In genomic region chr6:13419422-13419821, GRCh38 we compare ENCODE assay signal across 24 cellular contexts.
A peak's percentile ranks its signal among the peaks of the same experiment; 100 is the strongest.
DNase-seq lines count a peak whose midpoint lies in the region; ATAC-seq and TF ChIP-seq lines count a peak whose summit lies in the region.
"Had no signal": no experiment of that assay in that cellular context is flagged by ENCODE, and none has a peak within 500 bp of the region (broad histone marks: within the 10 kb centered on the region; RNA-seq: fewer than 3 reads in every experiment).

No MANE protein-coding gene starts in this region.

- no peaks in the 10 kb centered on the region for H3K27me3 ChIP-seq in BLaER1
- H3K27me3 ChIP-seq in OCI-LY1 (ENCODE audit: insufficient read depth, low read length) = no peaks in the 10 kb centered on the region
- no peaks in the 10 kb centered on the region for H3K27me3 ChIP-seq in trophoblast cell (ENCODE audit: insufficient read depth, low read length)
- no peaks in the 10 kb centered on the region for H3K27me3 ChIP-seq in effector memory CD4-positive, alpha-beta T cell (replicated peaks; ENCODE audit: control insufficient read depth, insufficient read depth, low read length, poor library complexity, severe bottlenecking)
- H3K27me3 ChIP-seq: neutrophil, spleen had no signal

- H3K4me2 ChIP-seq in BLaER1 (peak overlapping the region; percentile 84), OCI-LY1 (ENCODE audit: low read length) (peak overlapping the region; percentile 22; the same call in 1 of the 2 replicates), trophoblast cell (ENCODE audit: low read length) (no peak overlapping the region)
- H3K4me2 ChIP-seq: KMS-11 had no signal

- H3K4me3 Mint-ChIP-seq in endothelial cell (ENCODE audit: unreplicated experiment) = peak overlapping the region; percentile 81
- H3K4me3 Mint-ChIP-seq in activated T-cell treated with anti-CD3 and anti-CD28 coated beads, Interleukin-2, amount 50 U/mL, for 4 hours = no peak overlapping the region
- H3K4me3 Mint-ChIP-seq: CD4-positive, alpha-beta T cell had no signal

- H3K79me1 ChIP-seq in trophoblast cell (ENCODE audit: low read length) = peaks cover 15% of the 10 kb centered on the region

- H2BK120ac ChIP-seq in trophoblast cell (ENCODE audit: insufficient read depth, low read length, poor library complexity) = no peak overlapping the region

- H3K27ac ChIP-seq in BLaER1 (peak overlapping the region; percentile 24; the same call in 1 of the 2 replicates), OCI-LY1 (ENCODE audit: low read depth, low read length, poor library complexity, severe bottlenecking) (no peak overlapping the region), trophoblast cell (ENCODE audit: low read depth, low read length) (no peak overlapping the region)
- H3K27ac ChIP-seq in effector memory CD4-positive, alpha-beta T cell (ENCODE audit: insufficient read depth, low read length, poor library complexity, severe bottlenecking) = no peak overlapping the region
- H3K27ac ChIP-seq: KMS-11, neutrophil had no signal

- peak overlapping the region; percentile 6 for H4K8ac ChIP-seq in trophoblast cell (ENCODE audit: low read depth, low read length)

- no peaks in the 10 kb centered on the region for H3K79me2 ChIP-seq in OCI-LY1 (ENCODE audit: insufficient read depth, low read length)
- H3K79me2 ChIP-seq in trophoblast cell (ENCODE audit: control insufficient read depth, insufficient read depth, low read length, poor library complexity) = peaks cover 2% of the 10 kb centered on the region

- WGBS in trophoblast cell (ENCODE audit: extremely low coverage, insufficient coverage, insufficient read length) = no CpG with 5 or more reads among the region's 16 CpGs

- H4K20me1 ChIP-seq in BLaER1 = peaks cover 22% of the 10 kb centered on the region; the same call in 1 of the 2 replicates
- no peaks in the 10 kb centered on the region for H4K20me1 ChIP-seq in OCI-LY1 (ENCODE audit: insufficient read depth, low read length)

- H3K4ac ChIP-seq in trophoblast cell (ENCODE audit: low read depth, low read length) = peak overlapping the region; percentile 47

- peaks cover 17% of the 10 kb centered on the region for H3K27me3 Mint-ChIP-seq in endothelial cell (ENCODE audit: unreplicated experiment)
- no peaks in the 10 kb centered on the region for H3K27me3 Mint-ChIP-seq in activated T-cell treated with anti-CD3 and anti-CD28 coated beads, Interleukin-2, amount 50 U/mL, for 4 hours (ENCODE audit: low read depth)
- H3K27me3 Mint-ChIP-seq: CD4-positive, alpha-beta T cell had no signal

- H4K12ac ChIP-seq in trophoblast cell (ENCODE audit: low read depth, low read length) = no peak overlapping the region

- peaks cover 91% of the 10 kb centered on the region for H3K4me1 Mint-ChIP-seq in endothelial cell (ENCODE audit: unreplicated experiment)
- H3K4me1 Mint-ChIP-seq in activated T-cell treated with anti-CD3 and anti-CD28 coated beads, Interleukin-2, amount 50 U/mL, for 4 hours (ENCODE audit: low read depth) = peaks cover 23% of the 10 kb centered on the region

- H2BK12ac ChIP-seq in trophoblast cell (ENCODE audit: low read length) = peak overlapping the region; percentile 15

- no peak for TF ChIP-seq CTCF in OCI-LY1 (IDR thresholded peaks at IDR 0.05; ENCODE audit: low read length)
- TF ChIP-seq CTCF in endothelial cell (IDR thresholded peaks at IDR 0.05; ENCODE audit: unreplicated experiment) = no peak

- H3K14ac ChIP-seq in trophoblast cell (ENCODE audit: low read length) = peak overlapping the region; percentile 33

- H3K9me3 Mint-ChIP-seq in endothelial cell (ENCODE audit: unreplicated experiment) = no peaks in the 10 kb centered on the region
- H3K9me3 Mint-ChIP-seq in activated T-cell treated with anti-CD3 and anti-CD28 coated beads, Interleukin-2, amount 50 U/mL, for 4 hours = no peaks in the 10 kb centered on the region
- H3K9me3 Mint-ChIP-seq: CD4-positive, alpha-beta T cell had no signal

- DNase-seq in endothelial cell (ENCODE audit: low spot score) (no peak), trophoblast cell (no peak), NCI-H2227 (lab: John Stamatoyannopoulos, UW; ENCODE audit: unreplicated experiment) (no peak)
- no peak for DNase-seq in activated T-cell treated with anti-CD3 and anti-CD28 coated beads, Interleukin-2, amount 50 U/mL, for 4 hours
- DNase-seq in effector memory CD4-positive, alpha-beta T cell = no peak
- DNase-seq: ACHN; activated CD4-positive, alpha-beta T cell treated with anti-CD3 and anti-CD28 coated beads for 48 hours; CD4-positive, alpha-beta T cell; DMS53; erythroblast; left cardiac atrium; MV-4-11; NCI-H1694; OCI-M1; SHP77; spleen; stimulated activated CD4-positive, alpha-beta T cell treated with anti-CD3 and anti-CD28 coated beads, Interleukin-4, amount 100 ng/mL, for 24 hours; T-helper 1 cell had no signal

- H3K4me3 ChIP-seq in BLaER1 = peak overlapping the region; percentile 51
- no peak overlapping the region for H3K4me3 ChIP-seq in OCI-LY1 (ENCODE audit: low read depth, low read length, poor library complexity, severe bottlenecking)
- no peak overlapping the region for H3K4me3 ChIP-seq in trophoblast cell (ENCODE audit: low read depth, low read length)
- no peak overlapping the region for H3K4me3 ChIP-seq in effector memory CD4-positive, alpha-beta T cell (ENCODE audit: insufficient read depth, low read depth, low read length, poor library complexity, severe bottlenecking)
- H3K4me3 ChIP-seq: HAP-1 had no signal

- H3K18ac ChIP-seq in trophoblast cell (ENCODE audit: low read length) = peak overlapping the region; percentile 38

- peak overlapping the region; percentile 75 for H4K91ac ChIP-seq in trophoblast cell (ENCODE audit: low read depth, low read length)

- peak overlapping the region; percentile 100 for H3K27ac Mint-ChIP-seq in endothelial cell (ENCODE audit: unreplicated experiment)
- H3K27ac Mint-ChIP-seq: CD4-positive, alpha-beta T cell had no signal

- peaks cover 49% of the 10 kb centered on the region for H3K4me1 ChIP-seq in BLaER1
- peaks cover 36% of the 10 kb centered on the region for H3K4me1 ChIP-seq in OCI-LY1 (ENCODE audit: insufficient read depth, low read length, severe bottlenecking)
- H3K4me1 ChIP-seq in trophoblast cell (ENCODE audit: control insufficient read depth in 1 of 2, insufficient read depth in 2 of 2, low read length in 2 of 2) = peaks cover 22 to 23% of the 10 kb centered on the region in 2 experiments
- H3K4me1 ChIP-seq in effector memory CD4-positive, alpha-beta T cell (ENCODE audit: control insufficient read depth, insufficient read depth, low read length, poor library complexity, severe bottlenecking) = no peaks in the 10 kb centered on the region
- H3K4me1 ChIP-seq: HAP-1 had no signal

- H3K9me3 ChIP-seq in BLaER1 = peaks cover 8% of the 10 kb centered on the region; the same call in 1 of the 2 replicates
- H3K9me3 ChIP-seq in OCI-LY1 (ENCODE audit: low read length) = no peaks in the 10 kb centered on the region
- no peaks in the 10 kb centered on the region for H3K9me3 ChIP-seq in trophoblast cell (ENCODE audit: insufficient read depth, low read depth, low read length)
- H3K9me3 ChIP-seq in effector memory CD4-positive, alpha-beta T cell (ENCODE audit: control insufficient read depth, low read length) = no peaks in the 10 kb centered on the region
- H3K9me3 ChIP-seq: HAP-1, neutrophil, spleen had no signal

- H3K36me3 ChIP-seq in BLaER1 = peaks cover 8% of the 10 kb centered on the region; the same call in 1 of the 2 replicates
- H3K36me3 ChIP-seq in OCI-LY1 (ENCODE audit: insufficient read depth, low read length) = peaks cover 34% of the 10 kb centered on the region
- no peaks in the 10 kb centered on the region for H3K36me3 ChIP-seq in trophoblast cell (ENCODE audit: control insufficient read depth in 1 of 2, insufficient read depth in 2 of 2, low read length in 2 of 2)
- no peaks in the 10 kb centered on the region for H3K36me3 ChIP-seq in effector memory CD4-positive, alpha-beta T cell (ENCODE audit: control insufficient read depth, insufficient read depth, low read length)
- H3K36me3 ChIP-seq: HAP-1, neutrophil had no signal

- H3F3A ChIP-seq in OCI-LY1 (ENCODE audit: insufficient read depth, low read length) = no peaks in the 10 kb centered on the region

- peaks cover 19% of the 10 kb centered on the region for H3K36me3 Mint-ChIP-seq in endothelial cell (ENCODE audit: low read depth, unreplicated experiment)
- H3K36me3 Mint-ChIP-seq in activated T-cell treated with anti-CD3 and anti-CD28 coated beads, Interleukin-2, amount 50 U/mL, for 4 hours (ENCODE audit: insufficient read depth) = peaks cover 9% of the 10 kb centered on the region

- H3K9me2 ChIP-seq in OCI-LY1 (ENCODE audit: low read depth, low read length) = no peaks in the 10 kb centered on the region

- peak overlapping the region; percentile 71 for H2AK5ac ChIP-seq in trophoblast cell (ENCODE audit: low read length)

- ATAC-seq in activated T-cell treated with anti-CD3 and anti-CD28 coated beads, Interleukin-2, amount 50 U/mL, for 4 hours = no peak
- ATAC-seq in GM18907 (IDR thresholded peaks at IDR 0.05; ENCODE audit: unreplicated experiment) = no peak

- H2BK5ac ChIP-seq in trophoblast cell (ENCODE audit: low read depth, low read length, poor library complexity) = peak overlapping the region; percentile 15

- H3K9ac ChIP-seq in BLaER1 = peak overlapping the region; percentile 28; the same call in 1 of the 2 replicates
- no peak overlapping the region; the same call in 1 of the 2 replicates for H3K9ac ChIP-seq in OCI-LY1 (ENCODE audit: low read length)
- H3K9ac ChIP-seq in trophoblast cell (ENCODE audit: low read length) = no peak overlapping the region
- H3K9ac ChIP-seq: KMS-11 had no signal

- H3K23ac ChIP-seq in trophoblast cell (ENCODE audit: low read length) = no peak overlapping the region

- H2AFZ ChIP-seq in OCI-LY1 (ENCODE audit: low read length) (no peak overlapping the region), trophoblast cell (ENCODE audit: insufficient read depth, low read length, poor library complexity) (no peak overlapping the region)
